In genomic region chr9:129570450-129571297, GRCh38 we compare ENCODE assay signal across 8 cellular contexts. TPM values are rescaled to one million over a fixed set of nuclear protein-coding genes. Genes with fewer than 3 reads are reported as not detected.
A peak's percentile ranks its signal among the peaks of the same experiment; 100 is the strongest.
DNase-seq lines count a peak whose midpoint lies in the region; ATAC-seq and TF ChIP-seq lines count a peak whose summit lies in the region.

No MANE protein-coding gene starts in this region.

- peak overlapping the region; percentile 68 for H3K4me2 ChIP-seq in smooth muscle cell

- no peak for TF ChIP-seq CTCF in right atrium auricular region (IDR thresholded peaks at IDR 0.05)
- no peak for TF ChIP-seq CTCF in smooth muscle cell (IDR thresholded peaks at IDR 0.05; ENCODE audit: borderline replicate concordance, insufficient read depth, poor library complexity, severe bottlenecking)

- H3K27me3 Mint-ChIP-seq in stimulated activated naive CD8-positive, alpha-beta T cell treated with anti-CD3 and anti-CD28 coated beads, Interleukin-15, amount 100 ng/mL, for 72 hours, result peaks cover 45% of the 10 kb centered on the region
- peaks cover 26% of the 10 kb centered on the region for H3K27me3 Mint-ChIP-seq in activated naive CD8-positive, alpha-beta T cell treated with anti-CD3 and anti-CD28 coated beads for 36 hours

- peaks cover 18% of the 10 kb centered on the region for H3F3A ChIP-seq in smooth muscle cell (ENCODE audit: low read depth)

- H3K9me3 ChIP-seq in right atrium auricular region (no peaks in the 10 kb centered on the region), smooth muscle cell (replicated peaks; ENCODE audit: low read depth) (no peaks in the 10 kb centered on the region)

- no peak overlapping the region for H3K27ac Mint-ChIP-seq in stimulated activated naive CD8-positive, alpha-beta T cell treated with anti-CD3 and anti-CD28 coated beads, Interleukin-15, amount 100 ng/mL, for 72 hours
- peak overlapping the region; percentile 34 for H3K27ac Mint-ChIP-seq in activated naive CD8-positive, alpha-beta T cell treated with anti-CD3 and anti-CD28 coated beads for 36 hours

- no peak overlapping the region for H3K4me3 Mint-ChIP-seq in stimulated activated naive CD8-positive, alpha-beta T cell treated with anti-CD3 and anti-CD28 coated beads, Interleukin-15, amount 100 ng/mL, for 72 hours
- H3K4me3 Mint-ChIP-seq in activated naive CD8-positive, alpha-beta T cell treated with anti-CD3 and anti-CD28 coated beads for 36 hours, result no peak overlapping the region

- H4K20me1 ChIP-seq in smooth muscle cell (ENCODE audit: low read depth), result no peaks in the 10 kb centered on the region

- peak overlapping the region; percentile 77 to 80 for H3K27ac ChIP-seq in right atrium auricular region
- H3K27ac ChIP-seq in smooth muscle cell (ENCODE audit: low read depth), result peak overlapping the region; percentile 90

- H3K27me3 ChIP-seq in right atrium auricular region (no peaks in the 10 kb centered on the region), smooth muscle cell (ENCODE audit: low read depth) (no peaks in the 10 kb centered on the region)

- peak; percentile 53 for ATAC-seq in stimulated activated naive CD8-positive, alpha-beta T cell treated with anti-CD3 and anti-CD28 coated beads, Interleukin-15, Interleukin-2, amounts not matched to agents 100 U/mL and 50 U/mL, for 24 hours
- no peak for ATAC-seq in stimulated activated naive CD8-positive, alpha-beta T cell treated with anti-CD3 and anti-CD28 coated beads, Interleukin-15, amount 100 ng/mL, for 72 hours
- ATAC-seq in HG02759 (IDR thresholded peaks at IDR 0.05; ENCODE audit: unreplicated experiment), result no peak

- no peak overlapping the region for H3K4me3 ChIP-seq in right atrium auricular region
- no peak overlapping the region for H3K4me3 ChIP-seq in smooth muscle cell

- WGBS in smooth muscle cell (ENCODE audit: low lambda C conversion rate), result 29% methylated on average over 14 of the region's 14 CpGs

- no peaks in the 10 kb centered on the region for H3K79me2 ChIP-seq in smooth muscle cell (ENCODE audit: low read depth)

- H3K9me3 Mint-ChIP-seq in stimulated activated naive CD8-positive, alpha-beta T cell treated with anti-CD3 and anti-CD28 coated beads, Interleukin-15, amount 100 ng/mL, for 72 hours, result peaks cover 7 to 9% of the 10 kb centered on the region in 2 donors
- H3K9me3 Mint-ChIP-seq in activated naive CD8-positive, alpha-beta T cell treated with anti-CD3 and anti-CD28 coated beads for 36 hours, result peaks cover 5% of the 10 kb centered on the region

- H3K9ac ChIP-seq in smooth muscle cell (ENCODE audit: low read depth), result peak overlapping the region; percentile 74

- H3K36me3 ChIP-seq in right atrium auricular region (no peaks in the 10 kb centered on the region), smooth muscle cell (ENCODE audit: low read depth) (no peaks in the 10 kb centered on the region)

- peak; percentile 37 for DNase-seq in stimulated activated naive CD8-positive, alpha-beta T cell treated with anti-CD3 and anti-CD28 coated beads, Interleukin-15, Interleukin-2, amounts not matched to agents 100 U/mL and 50 U/mL, for 24 hours
- no peak for DNase-seq in stimulated activated naive CD8-positive, alpha-beta T cell treated with anti-CD3 and anti-CD28 coated beads, Interleukin-15, amount 100 ng/mL, for 72 hours
- no peak for DNase-seq in activated naive CD8-positive, alpha-beta T cell treated with anti-CD3 and anti-CD28 coated beads for 36 hours
- peak; percentile 73 for DNase-seq in right atrium auricular region (ENCODE audit: low spot score)
- no peak for DNase-seq in smooth muscle cell (lab: John Stamatoyannopoulos, UW; ENCODE audit: unreplicated experiment)
- no peak for DNase-seq in activated effector memory CD4-positive, alpha-beta T cell treated with anti-CD3 and anti-CD28 coated beads, Interleukin-2, amount 50 U/mL, for 16 hours
- no peak for DNase-seq in activated CD4-positive, CD25-positive, alpha-beta regulatory T cell treated with anti-CD3 and anti-CD28 coated beads, Interleukin-2, amount 50 U/mL, for 72 hours

- H3K36me3 Mint-ChIP-seq in activated naive CD8-positive, alpha-beta T cell treated with anti-CD3 and anti-CD28 coated beads for 36 hours, result peaks cover 5% of the 10 kb centered on the region

- H2AFZ ChIP-seq in smooth muscle cell (ENCODE audit: low read depth), result no peak overlapping the region

- H3K4me1 ChIP-seq in right atrium auricular region (peaks cover 0 to 36% of the 10 kb centered on the region in 2 donors), smooth muscle cell (ENCODE audit: low read depth) (peaks cover 17% of the 10 kb centered on the region)

- peaks cover 40% of the 10 kb centered on the region for H3K4me1 Mint-ChIP-seq in stimulated activated naive CD8-positive, alpha-beta T cell treated with anti-CD3 and anti-CD28 coated beads, Interleukin-15, amount 100 ng/mL, for 72 hours
- peaks cover 21% of the 10 kb centered on the region for H3K4me1 Mint-ChIP-seq in activated naive CD8-positive, alpha-beta T cell treated with anti-CD3 and anti-CD28 coated beads for 36 hours

RNA-seq across cellular contexts. Expression of gene C9orf50, which starts 50.2 kb away (rescaled TPM):
- not detected for total RNA-seq in activated naive CD8-positive, alpha-beta T cell treated with anti-CD3 and anti-CD28 coated beads for 36 hours
- total RNA-seq in right atrium auricular region, result not detected
- not detected in 2 replicates for total RNA-seq in smooth muscle cell
- 0.59 TPM in 1 of 2 replicates, not detected in the other for polyA plus RNA-seq in smooth muscle cell

RNA-seq across cellular contexts. Expression of gene NTMT1, which starts 55.3 kb away (rescaled TPM):
- 10 to 100 TPM; 78.8 to 79.4 TPM for total RNA-seq in activated naive CD8-positive, alpha-beta T cell treated with anti-CD3 and anti-CD28 coated beads for 36 hours
- 10 to 100 TPM; 33.7 to 36.0 TPM for total RNA-seq in right atrium auricular region
- total RNA-seq in smooth muscle cell, result 24.7 and 42.9 TPM in 2 replicates
- 118 and 129 TPM in 2 replicates for polyA plus RNA-seq in smooth muscle cell

Comparison
In these comparisons a context has a peak if more than half of its experiments do, and no peak if none do; other contexts are left out.
1. DNase-seq: peak in stimulated activated naive CD8-positive, alpha-beta T cell treated with anti-CD3 and anti-CD28 coated beads, Interleukin-15, Interleukin-2, amounts not matched to agents 100 U/mL and 50 U/mL, for 24 hours (single experiment) and right atrium auricular region (single experiment); none in stimulated activated naive CD8-positive, alpha-beta T cell treated with anti-CD3 and anti-CD28 coated beads, Interleukin-15, amount 100 ng/mL, for 72 hours (0 of 2), activated naive CD8-positive, alpha-beta T cell treated with anti-CD3 and anti-CD28 coated beads for 36 hours (single experiment), smooth muscle cell (single experiment), activated effector memory CD4-positive, alpha-beta T cell treated with anti-CD3 and anti-CD28 coated beads, Interleukin-2, amount 50 U/mL, for 16 hours (single experiment) and activated CD4-positive, CD25-positive, alpha-beta regulatory T cell treated with anti-CD3 and anti-CD28 coated beads, Interleukin-2, amount 50 U/mL, for 72 hours (single experiment).